In the genomic region with DNA sequence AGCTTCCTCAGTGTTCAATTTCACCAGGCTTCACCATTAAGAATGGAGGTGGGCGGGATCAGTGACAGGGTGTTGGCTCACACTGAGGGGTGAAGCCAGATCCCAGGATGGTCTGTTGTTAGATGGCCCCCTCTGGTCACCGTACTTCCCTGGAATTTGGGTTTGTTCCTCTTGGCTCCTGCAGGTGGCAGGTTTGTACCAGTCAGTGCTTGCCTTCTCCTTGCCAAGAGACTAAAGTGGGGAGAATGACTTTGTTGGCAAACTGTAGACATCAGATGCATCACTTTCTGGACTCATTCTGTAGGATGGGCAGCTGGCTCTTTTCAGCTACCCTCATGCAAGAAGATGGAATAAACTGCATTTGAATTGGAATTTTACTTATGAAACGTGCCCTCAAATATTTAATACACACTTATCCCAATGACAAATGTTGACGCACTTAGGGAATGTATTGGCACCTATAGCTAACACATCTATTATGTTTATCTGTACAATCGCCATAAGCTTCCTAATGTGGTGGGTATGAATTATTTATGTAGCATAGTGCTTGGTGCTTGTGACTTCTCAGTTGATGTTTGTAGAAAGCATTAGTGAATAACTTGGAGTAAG, we compare ENCODE assay signal across 8 cellular contexts. TPM values are rescaled to one million over a fixed set of nuclear protein-coding genes. Genes with fewer than 3 reads are reported as not detected.
A peak's percentile ranks its signal among the peaks of the same experiment; 100 is the strongest.
DNase-seq lines count a peak whose midpoint lies in the region; ATAC-seq and TF ChIP-seq lines count a peak whose summit lies in the region.
"Had no signal": no experiment of that assay in that cellular context is flagged by ENCODE, and none has a peak within 500 bp of the region (broad histone marks: within the 10 kb centered on the region; RNA-seq: fewer than 3 reads in every experiment).

No MANE protein-coding gene starts in this region.

- peak overlapping the region; percentile 50 for H3K4me2 ChIP-seq in HCT116 (ENCODE audit: low read length)

- no peaks in the 10 kb centered on the region for H3K27me3 ChIP-seq in HCT116 (ENCODE audit: insufficient read depth, low read length)

- H3K27me3 Mint-ChIP-seq in nephron (ENCODE audit: low read depth): no peaks in the 10 kb centered on the region

- ATAC-seq in HCT116 (peak; percentile 99), HG03095 (IDR thresholded peaks at IDR 0.05; ENCODE audit: unreplicated experiment) (no peak), GM19452 (IDR thresholded peaks at IDR 0.05; ENCODE audit: unreplicated experiment) (no peak)

- DNase-seq in DMS114 treated with DMSO at 0.1 percent for 48 hours (lab: John Stamatoyannopoulos, UW; ENCODE audit: unreplicated experiment) (peak; percentile 18), HCT116 (ENCODE audit: low read depth, low spot score) (peak; percentile 61), RPMI7951 (ENCODE audit: low read depth) (peak; percentile 68), epithelial cell of proximal tubule (ENCODE audit: low read depth) (no peak)

- H3K4me1 Mint-ChIP-seq in nephron: peaks cover 11% of the 10 kb centered on the region

- no peaks in the 10 kb centered on the region for H4K20me1 ChIP-seq in HCT116 (ENCODE audit: insufficient read depth)

- H2AFZ ChIP-seq in HCT116 (ENCODE audit: low read depth, low read length, poor library complexity, severe bottlenecking): peak overlapping the region; percentile 98

- H3K79me2 ChIP-seq in HCT116 (ENCODE audit: insufficient read depth, low read length): no peaks in the 10 kb centered on the region

- H3K4me3 ChIP-seq in HCT116 (replicated peaks in 1 of 2; ENCODE audit: low read depth in 1 of 2, low read length in 2 of 2) (no peak overlapping the region), epithelial cell of proximal tubule (ENCODE audit: low read depth, low read length) (no peak overlapping the region)

- no peaks in the 10 kb centered on the region for H3K9me2 ChIP-seq in HCT116 (ENCODE audit: insufficient read depth)

- no peak overlapping the region for H3K27ac ChIP-seq in HCT116 (ENCODE audit: low read depth, low read length)

- intact Hi-C loops in HCT116 (cut with micrococcal nuclease): loop anchor here (1.0 kb wide), 1 partner anchor 63 kb away; no protein-coding TSS in a partner anchor

- no peaks in the 10 kb centered on the region for H3K36me3 Mint-ChIP-seq in nephron (ENCODE audit: low read depth)

- no peak overlapping the region for H3K4me3 Mint-ChIP-seq in nephron

- BruUV-seq in HCT116 (replicated peaks; lab: Mats Ljungman, UMichigan): no TSS peak

- no peaks in the 10 kb centered on the region for H3K36me3 ChIP-seq in HCT116 (ENCODE audit: control insufficient read depth in 1 of 2, insufficient read depth in 2 of 2, low read length in 2 of 2)

- no peak overlapping the region for H3K27ac Mint-ChIP-seq in nephron

- POLR2A ChIA-PET in HCT116 (lab: Charles Lee): no interaction called here

- H3K4me1 ChIP-seq in HCT116 (ENCODE audit: control insufficient read depth in 1 of 2, insufficient read depth in 2 of 2, low read length in 2 of 2): peaks cover 0 to 6% of the 10 kb centered on the region in 2 experiments; a peak in 1 of 4 replicates

- H3K9me3 Mint-ChIP-seq in nephron: no peaks in the 10 kb centered on the region

- no peak overlapping the region for H3K9ac ChIP-seq in HCT116 (ENCODE audit: low read length)

- peak; percentile 86 for TF ChIP-seq RAD21 in HCT116 (IDR thresholded peaks at IDR 0.05; ENCODE audit: low read depth)

- CTCF ChIA-PET in HCT116 (lab: Charles Lee): interaction anchor here (1.3 to 2.6 kb wide), 3 partner anchors 328 to 605 kb away, joined by 3 to 18 read pairs (median 5); no protein-coding TSS in a partner anchor

- TF ChIP-seq CTCF in HCT116 (IDR thresholded peaks at IDR 0.05 in 2 of 3, conservative IDR thresholded peaks at IDR 0.05 in 1 of 3; ENCODE audit: borderline replicate concordance in 1 of 3, insufficient read depth in 1 of 3, low read depth in 2 of 3, low read length in 2 of 3) (peak; percentile 85 to 86 (median 86)), epithelial cell of proximal tubule (conservative IDR thresholded peaks at IDR 0.05; ENCODE audit: low read depth, low read length) (peak; percentile 71), nephron (IDR thresholded peaks at IDR 0.05; ENCODE audit: unreplicated experiment in 3 of 3) (peak; percentile 27 to 47 (median 45))

- TF ChIP-seq POLR2A in HCT116 (IDR thresholded peaks at IDR 0.05; ENCODE audit: borderline replicate concordance, extremely low read depth, insufficient read depth, insufficient read length): no peak

- RAD21 ChIA-PET in HCT116 (lab: Charles Lee; ENCODE audit: low non-redundant PET in 1 of 2, low total read pairs in 2 of 2, uncharacterized antibody in 2 of 2, unreplicated experiment in 2 of 2): interaction anchor here in 1 of 2 experiments (1.1 kb wide), 1 partner anchor 574 kb away, joined by 3 read pairs; no protein-coding TSS in a partner anchor

- H3K9me3 ChIP-seq in HCT116 (ENCODE audit: control insufficient read depth in 1 of 2, insufficient read depth in 1 of 2, low read depth in 1 of 2, low read length in 2 of 2): no peaks in the 10 kb centered on the region

TF ChIP-seq in HCT116, 20 proteins besides CTCF, POLR2A, EP300 and RAD21:
- TF ChIP-seq CEBPB (IDR thresholded peaks at IDR 0.05; ENCODE audit: low read depth): no peak
- TF ChIP-seq SRF (IDR thresholded peaks at IDR 0.05; ENCODE audit: low read depth): no peak
- TF ChIP-seq, protein P1, sequence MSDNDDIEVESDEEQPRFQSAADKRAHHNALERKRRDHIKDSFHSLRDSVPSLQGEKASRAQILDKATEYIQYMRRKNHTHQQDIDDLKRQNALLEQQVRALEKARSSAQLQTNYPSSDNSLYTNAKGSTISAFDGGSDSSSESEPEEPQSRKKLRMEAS (IDR thresholded peaks at IDR 0.05): 0 out of 2 replicates have a peak, but pooled peaks have one; percentile 12
TF ChIP-seq in HCT116: peak in this region for 1.

RNA-seq across cellular contexts. Expression of a gene that starts 31.4 kb away (rescaled TPM):
- total RNA-seq in HCT116 (2021; ENCODE audit: unreplicated experiment) (not detected), epithelial cell of proximal tubule (not detected in 2 replicates)
- polyA plus RNA-seq in HCT116 (2012): not detected in 2 replicates
- total RNA-seq in RPMI7951 (2014; rRNA removed; shearing (Covaris generic)): 0.24 and 0.49 TPM in 2 replicates
- total RNA-seq: renal cortical epithelial cell had no signal
